Comparison of ENCODE assay signal across 8 cellular contexts in genomic region chr14:99595034-99595433, GRCh38. TPM values are rescaled to one million over a fixed set of nuclear protein-coding genes. Genes with fewer than 3 reads are reported as not detected.
DNase-seq lines count a peak whose midpoint lies in the region; ATAC-seq, FAIRE-seq and TF ChIP-seq lines count a peak whose summit lies in the region.

No MANE protein-coding gene starts in this region.

- TF ChIP-seq CTCF in GM06990 (IDR thresholded peaks at IDR 0.05; ENCODE audit: insufficient read depth, low read length, poor library complexity, severe bottlenecking), result no peak
- TF ChIP-seq CTCF in D721Med (IDR thresholded peaks at IDR 0.05; ENCODE audit: insufficient read depth, missing control alignments), result no peak

- H3K9ac ChIP-seq in Karpas-422 (ENCODE audit: low read length), result no peak overlapping the region

- H2AFZ ChIP-seq in Karpas-422 (ENCODE audit: low read length), result no peak overlapping the region

- no peaks in the 10 kb centered on the region for H3K79me2 ChIP-seq in Karpas-422 (ENCODE audit: low read length)

- no peaks in the 10 kb centered on the region for H3K9me2 ChIP-seq in Karpas-422 (replicated peaks; ENCODE audit: insufficient read depth, low read length)

- H3K27ac ChIP-seq in effector memory CD4-positive, alpha-beta T cell (ENCODE audit: insufficient read depth, low read length, poor library complexity, severe bottlenecking), result no peak overlapping the region
- no peak overlapping the region for H3K27ac ChIP-seq in Karpas-422 (ENCODE audit: low read length)

- H3K4me3 ChIP-seq in GM06990 (replicated peaks; ENCODE audit: low read depth, low read length) (no peak overlapping the region), Karpas-422 (ENCODE audit: low read length) (no peak overlapping the region)
- H3K4me3 ChIP-seq in effector memory CD4-positive, alpha-beta T cell (ENCODE audit: insufficient read depth, low read depth, low read length, poor library complexity, severe bottlenecking), result peak overlapping the region; percentile 28

- peak; percentile 79 for ATAC-seq in GM21526 (IDR thresholded peaks at IDR 0.05; ENCODE audit: low FRiP score, unreplicated experiment)

- no peak for FAIRE-seq in D721Med (lab: Jason Lieb, UNC)

- peak; percentile 22 for DNase-seq in GM06990 (ENCODE audit: extremely low read depth, insufficient read length)
- no peak for DNase-seq in effector memory CD4-positive, alpha-beta T cell
- DNase-seq in Karpas-422, result no peak
- DNase-seq in D721Med (ENCODE audit: insufficient read length, low spot score), result no peak
- DNase-seq in DMS79 (lab: John Stamatoyannopoulos, UW), result no peak
- DNase-seq in iPS-NIHi7 (ENCODE audit: extremely low spot score), result no peak

- H3K36me3 Mint-ChIP-seq in IgD-negative memory B cell, result no peaks in the 10 kb centered on the region

- H3K4me1 ChIP-seq in effector memory CD4-positive, alpha-beta T cell (ENCODE audit: control insufficient read depth, insufficient read depth, low read length, poor library complexity, severe bottlenecking), result peaks cover 5% of the 10 kb centered on the region
- no peaks in the 10 kb centered on the region for H3K4me1 ChIP-seq in Karpas-422 (ENCODE audit: low read length)

- H3K4me1 Mint-ChIP-seq in IgD-negative memory B cell, result peaks cover 4 to 9% (median 8%) of the 10 kb centered on the region in 3 donors

- H3K36me3 ChIP-seq in GM06990 (ENCODE audit: control insufficient read depth, insufficient read depth, low read length), result no peaks in the 10 kb centered on the region
- H3K36me3 ChIP-seq in effector memory CD4-positive, alpha-beta T cell (ENCODE audit: control insufficient read depth, insufficient read depth, low read length), result no peaks in the 10 kb centered on the region
- no peaks in the 10 kb centered on the region for H3K36me3 ChIP-seq in Karpas-422 (ENCODE audit: insufficient read depth, low read length)

- peak overlapping the region in 2 of 3 donors; percentile 83 to 87 for H3K27ac Mint-ChIP-seq in IgD-negative memory B cell

- H3K4me2 ChIP-seq in Karpas-422 (ENCODE audit: low read depth, low read length, poor library complexity, severe bottlenecking), result no peak overlapping the region

- no peaks in the 10 kb centered on the region for H3K27me3 Mint-ChIP-seq in IgD-negative memory B cell

- peak overlapping the region; percentile 15 to 90 (median 76) for H3K4me3 Mint-ChIP-seq in IgD-negative memory B cell

- H3K9me3 Mint-ChIP-seq in IgD-negative memory B cell, result peaks cover 0 to 1% (median 0%) of the 10 kb centered on the region in 3 donors

- no peaks in the 10 kb centered on the region for H4K20me1 ChIP-seq in Karpas-422 (ENCODE audit: insufficient read depth, low read depth, low read length)

- no peaks in the 10 kb centered on the region for H3K9me3 ChIP-seq in effector memory CD4-positive, alpha-beta T cell (ENCODE audit: control insufficient read depth, low read length)
- no peaks in the 10 kb centered on the region for H3K9me3 ChIP-seq in Karpas-422 (ENCODE audit: low read length)

- no peaks in the 10 kb centered on the region for H3K27me3 ChIP-seq in GM06990 (replicated peaks; ENCODE audit: control insufficient read depth, insufficient read depth, low read length)
- H3K27me3 ChIP-seq in effector memory CD4-positive, alpha-beta T cell (replicated peaks; ENCODE audit: control insufficient read depth, insufficient read depth, low read length, poor library complexity, severe bottlenecking), result no peaks in the 10 kb centered on the region
- no peaks in the 10 kb centered on the region for H3K27me3 ChIP-seq in Karpas-422 (ENCODE audit: low read length)

RNA-seq across cellular contexts. Expression of gene CCDC85C, which starts 9.0 kb away (rescaled TPM):
- polyA plus RNA-seq in IgD-negative memory B cell, result 0.20 TPM
- 18.3 and 25.6 TPM in 2 replicates for total RNA-seq in Karpas-422 (2014; rRNA removed; shearing (Covaris generic); ENCODE audit: low replicate concordance)

RNA-seq across cellular contexts. Expression of gene HHIPL1, which starts 49.9 kb away (rescaled TPM):
- polyA plus RNA-seq in IgD-negative memory B cell, result 0.24 TPM
- 0.07 TPM in 1 of 2 replicates, not detected in the other for total RNA-seq in Karpas-422 (2014; rRNA removed; shearing (Covaris generic); ENCODE audit: low replicate concordance)
